Comparison of ENCODE assay signal across 10 cellular contexts in the genomic region with DNA sequence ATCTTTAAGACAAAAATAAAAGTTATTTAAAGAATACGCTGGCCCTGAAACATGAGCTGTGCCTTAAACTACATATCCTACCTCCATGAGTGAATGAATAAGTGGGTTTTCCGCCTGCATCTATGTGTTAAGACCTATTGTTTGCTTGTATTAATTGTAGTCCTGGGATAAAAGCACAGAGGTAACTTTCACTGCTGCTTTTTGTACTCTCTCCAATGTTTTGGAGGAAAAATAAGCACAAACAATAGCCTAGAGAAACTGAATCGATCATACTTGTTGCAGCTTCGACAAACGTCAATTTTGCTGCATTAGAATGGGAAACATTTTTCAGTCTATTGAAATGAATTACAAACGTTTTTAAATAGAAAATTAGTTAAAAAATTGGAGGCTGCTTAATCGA. TPM values are rescaled to one million over a fixed set of nuclear protein-coding genes. Genes with fewer than 3 reads are reported as not detected.
DNase-seq lines count a peak whose midpoint lies in the region; ATAC-seq and TF ChIP-seq lines count a peak whose summit lies in the region.
"Had no signal": no experiment of that assay in that cellular context is flagged by ENCODE, and none has a peak within 500 bp of the region (broad histone marks: within the 10 kb centered on the region; RNA-seq: fewer than 3 reads in every experiment).

No MANE protein-coding gene starts in this region.

- peaks cover 24% of the 10 kb centered on the region for H3K4me1 Mint-ChIP-seq in T-helper 2 cell treated with Interferon-gamma antibody and Interleukin-4, amounts not matched to agents 5 μg/mL and 100 μg/mL, for 36 hours (ENCODE audit: low read depth)
- peaks cover 32% of the 10 kb centered on the region for H3K4me1 Mint-ChIP-seq in central memory CD8-positive, alpha-beta T cell
- peaks cover 60% of the 10 kb centered on the region for H3K4me1 Mint-ChIP-seq in neural progenitor cell

- H3K27me3 Mint-ChIP-seq in T-helper 2 cell treated with Interferon-gamma antibody and Interleukin-4, amounts not matched to agents 5 μg/mL and 100 μg/mL, for 36 hours (ENCODE audit: low read depth), result peaks cover 30% of the 10 kb centered on the region
- no peaks in the 10 kb centered on the region for H3K27me3 Mint-ChIP-seq in central memory CD8-positive, alpha-beta T cell
- no peaks in the 10 kb centered on the region for H3K27me3 Mint-ChIP-seq in neural progenitor cell (ENCODE audit: insufficient read depth, low read depth)

- H3K36me3 Mint-ChIP-seq in T-helper 2 cell treated with Interferon-gamma antibody and Interleukin-4, amounts not matched to agents 5 μg/mL and 100 μg/mL, for 36 hours (ENCODE audit: low read depth), result peaks cover 11% of the 10 kb centered on the region
- H3K36me3 Mint-ChIP-seq in central memory CD8-positive, alpha-beta T cell (ENCODE audit: insufficient read depth), result peaks cover 22% of the 10 kb centered on the region
- H3K36me3 Mint-ChIP-seq in neural progenitor cell, result no peaks in the 10 kb centered on the region

- H3K4me2 ChIP-seq in Loucy (ENCODE audit: low read depth, low read length, poor library complexity, severe bottlenecking), result peak overlapping the region; percentile 87
- peak overlapping the region; percentile 92 for H3K4me2 ChIP-seq in neural progenitor cell

- DNase-seq in T-helper 2 cell treated with Interferon-gamma antibody and Interleukin-4, amounts not matched to agents 5 μg/mL and 100 μg/mL, for 36 hours (ENCODE audit: low spot score), result no peak
- DNase-seq in T-helper 2 cell, result no peak
- no peak for DNase-seq in central memory CD8-positive, alpha-beta T cell (ENCODE audit: low spot score in 2 of 2)
- DNase-seq in neural progenitor cell (ENCODE audit: low spot score), result no peak
- no peak for DNase-seq in stimulated activated CD4-positive, alpha-beta T cell treated with anti-CD3 and anti-CD28 coated beads, Interleukin-4, amount 100 ng/mL, for 4 hours
- no peak for DNase-seq in GM10266 (ENCODE audit: extremely low spot score)
- DNase-seq: SW 1271 had no signal

- H3K9me3 Mint-ChIP-seq in T-helper 2 cell treated with Interferon-gamma antibody and Interleukin-4, amounts not matched to agents 5 μg/mL and 100 μg/mL, for 36 hours, result no peaks in the 10 kb centered on the region
- no peaks in the 10 kb centered on the region for H3K9me3 Mint-ChIP-seq in central memory CD8-positive, alpha-beta T cell
- no peaks in the 10 kb centered on the region for H3K9me3 Mint-ChIP-seq in neural progenitor cell

- H3K79me2 ChIP-seq in Loucy (ENCODE audit: insufficient read depth, low read length) (peaks cover 36% of the 10 kb centered on the region), neural progenitor cell (ENCODE audit: low read depth) (peaks cover 45% of the 10 kb centered on the region)

- H3K36me3 ChIP-seq in Loucy (ENCODE audit: insufficient read depth, low read length), result no peaks in the 10 kb centered on the region
- H3K36me3 ChIP-seq in neural progenitor cell, result no peaks in the 10 kb centered on the region
- H3K36me3 ChIP-seq: HAP-1 had no signal

- H2AFZ ChIP-seq in Loucy (ENCODE audit: low read length) (no peak overlapping the region), neural progenitor cell (replicated peaks) (no peak overlapping the region)

- H3K9me3 ChIP-seq in Loucy (ENCODE audit: insufficient read depth, low read depth, low read length), result no peaks in the 10 kb centered on the region
- H3K9me3 ChIP-seq in neural progenitor cell (ENCODE audit: low read depth), result no peaks in the 10 kb centered on the region
- H3K9me3 ChIP-seq: HAP-1 had no signal

- no peak for ATAC-seq in central memory CD8-positive, alpha-beta T cell (replicated peaks; ENCODE audit: extremely low read depth, poor library complexity, severe bottlenecking)
- ATAC-seq in GM21447 (IDR thresholded peaks at IDR 0.05; ENCODE audit: unreplicated experiment), result no peak

- TF ChIP-seq CTCF in Loucy (conservative IDR thresholded peaks at IDR 0.05; ENCODE audit: low read length) (no peak), neural progenitor cell (IDR thresholded peaks at IDR 0.05) (no peak), GM10266 (IDR thresholded peaks at IDR 0.05; ENCODE audit: control insufficient read depth, insufficient read depth, low read depth, missing control alignments) (no peak)

- no peak overlapping the region for H3K27ac Mint-ChIP-seq in T-helper 2 cell treated with Interferon-gamma antibody and Interleukin-4, amounts not matched to agents 5 μg/mL and 100 μg/mL, for 36 hours
- H3K27ac Mint-ChIP-seq in central memory CD8-positive, alpha-beta T cell (ENCODE audit: low read depth), result peak overlapping the region; percentile 90
- H3K27ac Mint-ChIP-seq in neural progenitor cell, result no peak overlapping the region

- no peaks in the 10 kb centered on the region for H3K9me2 ChIP-seq in Loucy (replicated peaks; ENCODE audit: low read depth, low read length)

- peak overlapping the region; percentile 88 for H3K4me3 ChIP-seq in Loucy (ENCODE audit: low read length, poor library complexity, severe bottlenecking)
- peak overlapping the region; percentile 100 for H3K4me3 ChIP-seq in neural progenitor cell

- H3K9ac ChIP-seq in Loucy (ENCODE audit: low read depth, low read length, poor library complexity, severe bottlenecking), result peak overlapping the region; percentile 93
- H3K9ac ChIP-seq in neural progenitor cell, result no peak overlapping the region

- H3K4me1 ChIP-seq in Loucy (ENCODE audit: insufficient read depth, low read length, poor library complexity, severe bottlenecking) (peaks cover 20% of the 10 kb centered on the region), neural progenitor cell (peaks cover 39% of the 10 kb centered on the region)

- H3F3A ChIP-seq in Loucy (ENCODE audit: low read depth) (0 out of 2 replicates have a peak, but pooled peaks cover 6% of the 10 kb centered on the region), neural progenitor cell (ENCODE audit: low read depth) (peaks cover 19% of the 10 kb centered on the region)

- H3K27ac ChIP-seq in neural progenitor cell, result no peak overlapping the region

- H4K20me1 ChIP-seq in Loucy (ENCODE audit: insufficient read depth, low read length, poor library complexity, severe bottlenecking) (peaks cover 31% of the 10 kb centered on the region), neural progenitor cell (ENCODE audit: low read depth) (peaks cover 32% of the 10 kb centered on the region)

- peak overlapping the region; percentile 86 for H3K4me3 Mint-ChIP-seq in T-helper 2 cell treated with Interferon-gamma antibody and Interleukin-4, amounts not matched to agents 5 μg/mL and 100 μg/mL, for 36 hours
- peak overlapping the region; percentile 88 for H3K4me3 Mint-ChIP-seq in central memory CD8-positive, alpha-beta T cell
- H3K4me3 Mint-ChIP-seq in neural progenitor cell, result peak overlapping the region; percentile 94

- H3K27me3 ChIP-seq in Loucy (ENCODE audit: insufficient read depth, low read length, poor library complexity, severe bottlenecking), result no peaks in the 10 kb centered on the region
- H3K27me3 ChIP-seq in neural progenitor cell, result no peaks in the 10 kb centered on the region

RNA-seq across cellular contexts. Expression of a gene that starts 1.3 kb away (rescaled TPM):
- 566 and 688 TPM in 2 replicates for total RNA-seq in neural progenitor cell (ENCODE audit: low replicate concordance)
